Comparison of ENCODE assay signal across 8 cellular contexts in genomic region chr19:13118424-13119193, GRCh38. TPM values are rescaled to one million over a fixed set of nuclear protein-coding genes. Genes with fewer than 3 reads are reported as not detected.
DNase-seq lines count a peak whose midpoint lies in the region; ATAC-seq and TF ChIP-seq lines count a peak whose summit lies in the region.

No MANE protein-coding gene starts in this region.

- TF ChIP-seq POLR2A in upper lobe of left lung (IDR thresholded peaks at IDR 0.05) = no peak

- ATAC-seq in SK-N-SH treated with all-trans-retinoic acid at 6 μM for 48 hours (no peak; the same call in 2 of the 3 replicates), HG03354 (IDR thresholded peaks at IDR 0.05; ENCODE audit: poor library complexity, severe bottlenecking, unreplicated experiment) (peak; percentile 5), upper lobe of left lung (ENCODE audit: low FRiP score in 2 of 2) (no peak), HG03097 (IDR thresholded peaks at IDR 0.05; ENCODE audit: low FRiP score, unreplicated experiment) (no peak)

- POLR2A ChIA-PET in SK-N-SH (lab: Yijun Ruan, JAX) = interaction anchor here (0.8 to 3.7 kb wide), 6 partner anchors 13 to 186 kb away, joined by 3 to 16 read pairs (median 4); partner anchors contain the start of genes IER2 and STX10

- WGBS in SK-N-SH (ENCODE audit: low lambda C conversion rate) = under 1% methylated on average over 24 of the region's 57 CpGs
- 0 to 1% methylated on average over 23 to 32 of the region's 57 CpGs for WGBS in mesodermal cell (ENCODE audit: insufficient coverage in 2 of 2), 2 experiments
- 2 to 4% methylated on average over 10 to 23 of the region's 57 CpGs for WGBS in upper lobe of left lung, 2 donors

- H3F3A ChIP-seq in SK-N-SH (replicated peaks; ENCODE audit: insufficient read depth) = peaks cover 4% of the 10 kb centered on the region

- CTCF ChIA-PET in SK-N-SH (lab: Yijun Ruan, JAX) = interaction anchor here (0.8 to 4.0 kb wide), 9 partner anchors 10 to 471 kb away, joined by 3 to 20 read pairs (median 5); no protein-coding TSS in a partner anchor

- TF ChIP-seq CTCF in SK-N-SH (IDR thresholded peaks at IDR 0.05) (no peak), dorsolateral prefrontal cortex (IDR thresholded peaks at IDR 0.05 in 54 of 56, conservative IDR thresholded peaks at IDR 0.05 in 2 of 56; ENCODE audit: low read depth in 1 of 56, partially characterized antibody in 56 of 56) (no peak), upper lobe of left lung (IDR thresholded peaks at IDR 0.05) (no peak)

- in situ Hi-C loops in SK-MEL-5 (cut with HindIII; ENCODE audit: low pct_unique_long_range_greater_than_20kb, low sequenced_read_pairs) = no loop called here

- intact Hi-C loops in dorsolateral prefrontal cortex (cut with DNase I) = loop anchor here (1.0 to 10.0 kb wide), 2 partner anchors 32 to 146 kb away; partner anchors contain the start of genes IER2 (in 2 of the 2) and STX10 (in 2 of the 2)

- TF ChIP-seq RAD21 in SK-N-SH (IDR thresholded peaks at IDR 0.05; ENCODE audit: low read length) = no peak

- H3K9me3 ChIP-seq in SK-N-SH = no peaks in the 10 kb centered on the region
- H3K9me3 ChIP-seq in mesodermal cell (ENCODE audit: control insufficient read depth, low read length) = no peaks in the 10 kb centered on the region
- H3K9me3 ChIP-seq in upper lobe of left lung = no peaks in the 10 kb centered on the region

- H2AFZ ChIP-seq in SK-N-SH (ENCODE audit: low read depth) = no peak overlapping the region

- TF ChIP-seq EP300 in SK-N-SH (IDR thresholded peaks at IDR 0.05; ENCODE audit: borderline replicate concordance in 1 of 2, low read depth in 1 of 2, low read length in 1 of 2) (no peak), upper lobe of left lung (IDR thresholded peaks at IDR 0.05) (no peak)

- H3K4me2 ChIP-seq in SK-N-SH = peak overlapping the region; percentile 83

- peaks cover 48% of the 10 kb centered on the region for H4K20me1 ChIP-seq in SK-N-SH (ENCODE audit: insufficient read depth)

- H3K79me2 ChIP-seq in SK-N-SH (ENCODE audit: insufficient read depth) = peaks cover 79% of the 10 kb centered on the region

- H3K4me3 ChIP-seq in SK-N-SH (ENCODE audit: low read depth in 2 of 2, low read length in 1 of 2) (peak overlapping the region; percentile 87 to 98), dorsolateral prefrontal cortex (peak overlapping the region; percentile 54 to 100 (median 86)), mesodermal cell (ENCODE audit: extremely low read depth, insufficient read depth, low read length, poor library complexity, severe bottlenecking) (peak overlapping the region; percentile 92), upper lobe of left lung (peak overlapping the region; percentile 84 to 100 (median 98))

- H3K4me1 ChIP-seq in SK-N-SH (ENCODE audit: control insufficient read depth in 1 of 2, insufficient read depth in 2 of 2, low read depth in 1 of 2, low read length in 1 of 2) (peaks cover 22 to 27% of the 10 kb centered on the region in 2 experiments; a peak in 2 of 4 replicates), mesodermal cell (ENCODE audit: control insufficient read depth, insufficient read depth, low read length, poor library complexity, severe bottlenecking) (peaks cover 28% of the 10 kb centered on the region), upper lobe of left lung (peaks cover 38 to 58% (median 40%) of the 10 kb centered on the region in 4 donors)

- H3K9ac ChIP-seq in SK-N-SH = peak overlapping the region; percentile 97

- no peaks in the 10 kb centered on the region for H3K27me3 ChIP-seq in SK-N-SH (ENCODE audit: insufficient read depth)
- H3K27me3 ChIP-seq in dorsolateral prefrontal cortex = no peaks in the 10 kb centered on the region
- no peaks in the 10 kb centered on the region for H3K27me3 ChIP-seq in upper lobe of left lung

- H3K9me2 ChIP-seq in SK-N-SH = no peaks in the 10 kb centered on the region

- H3K27ac ChIP-seq in SK-N-SH (ENCODE audit: low read depth in 2 of 2, low read length in 1 of 2) = peak overlapping the region; percentile 63 to 85
- peak overlapping the region in 23 of 59 donors; percentile 8 to 88 (median 67) for H3K27ac ChIP-seq in dorsolateral prefrontal cortex
- peak overlapping the region; percentile 57 for H3K27ac ChIP-seq in mesodermal cell (ENCODE audit: low read depth, low read length, severe bottlenecking)
- peak overlapping the region; percentile 79 to 87 (median 82) for H3K27ac ChIP-seq in upper lobe of left lung

- peak; percentile 83 for DNase-seq in SK-N-SH
- DNase-seq in SK-MEL-5 (ENCODE audit: low read depth, low spot score) = peak; percentile 33
- DNase-seq in dorsolateral prefrontal cortex = no peak
- peak; percentile 87 to 89 for DNase-seq in upper lobe of left lung

- H3K36me3 ChIP-seq in SK-N-SH (replicated peaks in 1 of 2; ENCODE audit: control insufficient read depth in 1 of 2, insufficient read depth in 2 of 2, low read length in 1 of 2) = peaks cover 6 to 13% of the 10 kb centered on the region in 2 experiments
- peaks cover 48% of the 10 kb centered on the region for H3K36me3 ChIP-seq in mesodermal cell (ENCODE audit: control insufficient read depth, insufficient read depth, low read length)
- H3K36me3 ChIP-seq in upper lobe of left lung = peaks cover 0 to 21% (median 4%) of the 10 kb centered on the region in 4 donors

TF ChIP-seq in SK-N-SH treated with all-trans-retinoic acid at 6 μM for 48 hours, 23 proteins besides CTCF, POLR2A, EP300 and RAD21 (continues in another document):
- TF ChIP-seq TCF4 (CRISPR knock-in tag; IDR thresholded peaks at IDR 0.05; ENCODE audit: borderline replicate concordance) = no peak

RNA-seq across cellular contexts. Expression of gene NACC1, which starts 0.5 kb away (rescaled TPM):
- 72.8 and 127 TPM in 2 replicates for polyA plus RNA-seq in SK-N-SH (2012; rRNA removed)
- 36.3 and 58.8 TPM in 2 replicates for polyA plus RNA-seq in SK-N-SH (2012; cell fraction: cytosol; rRNA removed)
- polyA plus RNA-seq in SK-N-SH (2012; cell fraction: nucleus; rRNA removed) = 107 and 113 TPM in 2 replicates
- total RNA-seq in SK-MEL-5 (2014; rRNA removed; shearing (Covaris generic)) = 38.9 and 44.2 TPM in 2 replicates
- 80.6 and 131 TPM in 2 replicates for polyA plus RNA-seq in SK-MEL-5 (2015; cell fraction: cytosol; rRNA removed)
- 20.1 and 24.8 TPM in 2 replicates for polyA plus RNA-seq in SK-MEL-5 (2015; cell fraction: nucleus; rRNA removed)
- 100 to 1,000 TPM in 5 of 120 experiments, 10 to 100 TPM in 115; 54.8 to 122 (median 79.3) TPM for total RNA-seq in dorsolateral prefrontal cortex
- polyA plus RNA-seq in mesodermal cell (2013, experiment 1 of 2) = 60.4 TPM
- polyA plus RNA-seq in mesodermal cell (2013, experiment 2 of 2) = 40.7 TPM
- total RNA-seq in upper lobe of left lung = 10 to 100 TPM; 22.0 to 96.1 (median 55.7) TPM

RNA-seq across cellular contexts. Expression of gene TRMT1, which starts 2.1 kb away (rescaled TPM):
- 60.9 and 64.9 TPM in 2 replicates for polyA plus RNA-seq in SK-N-SH (2012; rRNA removed)
- polyA plus RNA-seq in SK-N-SH (2012; cell fraction: cytosol; rRNA removed) = 15.7 and 22.8 TPM in 2 replicates
- 485 and 635 TPM in 2 replicates for polyA plus RNA-seq in SK-N-SH (2012; cell fraction: nucleus; rRNA removed)
- total RNA-seq in SK-MEL-5 (2014; rRNA removed; shearing (Covaris generic)) = 32.9 and 36.8 TPM in 2 replicates
- polyA plus RNA-seq in SK-MEL-5 (2015; cell fraction: cytosol; rRNA removed) = 44.7 and 45.1 TPM in 2 replicates
- 503 and 597 TPM in 2 replicates for polyA plus RNA-seq in SK-MEL-5 (2015; cell fraction: nucleus; rRNA removed)
- total RNA-seq in dorsolateral prefrontal cortex = 10 to 100 TPM; 30.6 to 70.9 (median 40.8) TPM
- 36.2 TPM for polyA plus RNA-seq in mesodermal cell (2013, experiment 1 of 2)
- 27.4 TPM for polyA plus RNA-seq in mesodermal cell (2013, experiment 2 of 2)
- total RNA-seq in upper lobe of left lung = 10 to 100 TPM; 27.2 to 92.2 (median 33.1) TPM

RNA-seq across cellular contexts. Expression of gene LYL1, which starts 16.0 kb away (rescaled TPM):
- 1.1 and 2.2 TPM in 2 replicates for polyA plus RNA-seq in SK-N-SH (2012; rRNA removed)
- 0.80 and 1.8 TPM in 2 replicates for polyA plus RNA-seq in SK-N-SH (2012; cell fraction: cytosol; rRNA removed)
- 3.7 and 4.9 TPM in 2 replicates for polyA plus RNA-seq in SK-N-SH (2012; cell fraction: nucleus; rRNA removed)
- not detected in 2 replicates for total RNA-seq in SK-MEL-5 (2014; rRNA removed; shearing (Covaris generic))
- polyA plus RNA-seq in SK-MEL-5 (2015; cell fraction: cytosol; rRNA removed) = 0.21 TPM in 1 of 2 replicates, not detected in the other
- polyA plus RNA-seq in SK-MEL-5 (2015; cell fraction: nucleus; rRNA removed) = not detected in 2 replicates
- total RNA-seq in dorsolateral prefrontal cortex (10 to 100 TPM in 2 of 120 experiments, 1 to 10 TPM in 118; 1.0 to 11.8 (median 4.5) TPM), upper lobe of left lung (10 to 100 TPM; 22.6 to 55.5 (median 31.4) TPM)
- polyA plus RNA-seq in mesodermal cell (2013, experiment 1 of 2) = 14.3 TPM
- 10.6 TPM for polyA plus RNA-seq in mesodermal cell (2013, experiment 2 of 2)

RNA-seq across cellular contexts. Expression of gene STX10, which starts 31.6 kb away (rescaled TPM):
- 143 and 163 TPM in 2 replicates for polyA plus RNA-seq in SK-N-SH (2012; rRNA removed)
- 105 and 124 TPM in 2 replicates for polyA plus RNA-seq in SK-N-SH (2012; cell fraction: cytosol; rRNA removed)
- polyA plus RNA-seq in SK-N-SH (2012; cell fraction: nucleus; rRNA removed) = 322 and 532 TPM in 2 replicates
- total RNA-seq in SK-MEL-5 (2014; rRNA removed; shearing (Covaris generic)) = 22.0 and 26.1 TPM in 2 replicates
- polyA plus RNA-seq in SK-MEL-5 (2015; cell fraction: cytosol; rRNA removed) = 33.8 and 39.2 TPM in 2 replicates
- polyA plus RNA-seq in SK-MEL-5 (2015; cell fraction: nucleus; rRNA removed) = 196 and 223 TPM in 2 replicates
- total RNA-seq in dorsolateral prefrontal cortex (10 to 100 TPM; 21.7 to 50.2 (median 33.8) TPM), upper lobe of left lung (100 to 1,000 TPM in 4 of 6 donors, 10 to 100 TPM in 2; 80.0 to 348 (median 107) TPM)
- polyA plus RNA-seq in mesodermal cell (2013, experiment 1 of 2) = 45.6 TPM
- 36.3 TPM for polyA plus RNA-seq in mesodermal cell (2013, experiment 2 of 2)

RNA-seq across cellular contexts. Expression of gene IER2, which starts 31.6 kb away (rescaled TPM):
- 55.7 and 115 TPM in 2 replicates for polyA plus RNA-seq in SK-N-SH (2012; rRNA removed)
- polyA plus RNA-seq in SK-N-SH (2012; cell fraction: cytosol; rRNA removed) = 56.1 and 82.2 TPM in 2 replicates
- 210 and 342 TPM in 2 replicates for polyA plus RNA-seq in SK-N-SH (2012; cell fraction: nucleus; rRNA removed)
- 7.8 and 8.5 TPM in 2 replicates for total RNA-seq in SK-MEL-5 (2014; rRNA removed; shearing (Covaris generic))
- 103 TPM in 2 replicates for polyA plus RNA-seq in SK-MEL-5 (2015; cell fraction: cytosol; rRNA removed)
- polyA plus RNA-seq in SK-MEL-5 (2015; cell fraction: nucleus; rRNA removed) = 74.0 and 74.1 TPM in 2 replicates
- total RNA-seq in dorsolateral prefrontal cortex = 10 to 100 TPM; 15.7 to 43.8 (median 25.6) TPM
- polyA plus RNA-seq in mesodermal cell (2013, experiment 1 of 2) = 106 TPM
- 66.8 TPM for polyA plus RNA-seq in mesodermal cell (2013, experiment 2 of 2)
- 100 to 1,000 TPM in 4 of 6 donors, 10 to 100 TPM in 2; 94.3 to 246 (median 129) TPM for total RNA-seq in upper lobe of left lung

Comparison
In these comparisons a context has a peak if more than half of its experiments do, and no peak if none do; other contexts are left out.
1. DNase-seq: peak in SK-N-SH (single experiment), SK-MEL-5 (single experiment) and upper lobe of left lung (2 of 2); none in dorsolateral prefrontal cortex (0 of 10).
2. Peak in every context shown above with its lines, with median percentiles within 50 percentile points of each other: H3K4me3 ChIP-seq.